Comparison of ENCODE assay signal across 24 cellular contexts in genomic region chr11:36512016-36512415, GRCh38. TPM values are rescaled to one million over a fixed set of nuclear protein-coding genes. Genes with fewer than 3 reads are reported as not detected.
DNase-seq lines count a peak whose midpoint lies in the region; ATAC-seq and TF ChIP-seq lines count a peak whose summit lies in the region.
"Had no signal": no experiment of that assay in that cellular context is flagged by ENCODE, and none has a peak within 500 bp of the region (broad histone marks: within the 10 kb centered on the region; RNA-seq: fewer than 3 reads in every experiment).

No MANE protein-coding gene starts in this region.

- no peak for ATAC-seq in DND-41 (ENCODE audit: insufficient read depth, low read depth)
- ATAC-seq in HG02798 (IDR thresholded peaks at IDR 0.05; ENCODE audit: poor library complexity, unreplicated experiment): no peak
- no peak for ATAC-seq in HG03442 (IDR thresholded peaks at IDR 0.05; ENCODE audit: unreplicated experiment)
- ATAC-seq: activated CD8-positive, alpha-beta memory T cell treated with anti-CD3 and anti-CD28 coated beads, Interleukin-2, amount 10 ng/mL, durations not matched to agents 7 days and 5 days; stimulated activated memory B cell treated with anti-CD40 and anti-IgM and Interleukin-4, amounts not matched to agents 10 μg/mL and 1 μg/mL and 100 μg/mL, for 72 hours had no signal

- H3K27ac ChIP-seq in DND-41 (ENCODE audit: low read length) (no peak overlapping the region), osteoblast (ENCODE audit: low read depth, low read length) (no peak overlapping the region)
- H3K27ac ChIP-seq: vagina had no signal

- H3K4me2 ChIP-seq in DND-41 (ENCODE audit: insufficient read depth, low read length): no peak overlapping the region
- H3K4me2 ChIP-seq in osteoblast (ENCODE audit: insufficient read depth, low read length): no peak overlapping the region

- H3K9me3 ChIP-seq in DND-41 (ENCODE audit: insufficient read depth, low read length, severe bottlenecking) (no peaks in the 10 kb centered on the region), osteoblast (ENCODE audit: low read depth, low read length) (peaks cover 5% of the 10 kb centered on the region)
- H3K9me3 ChIP-seq: vagina had no signal

- no peak for DNase-seq in DND-41
- peak; percentile 16 for DNase-seq in M059J (ENCODE audit: low read depth)
- DNase-seq in epithelial cell of esophagus (ENCODE audit: low read depth): peak; percentile 48
- DNase-seq in osteoblast (ENCODE audit: insufficient read length, low spot score, missing footprints): peak; percentile 30
- no peak for DNase-seq in H4 (ENCODE audit: low spot score)
- DNase-seq: activated CD4-positive, alpha-beta T cell treated with anti-CD3 and anti-CD28 coated beads, Interleukin-2, amount 50 U/mL, for 1 hour; activated CD8-positive, alpha-beta memory T cell treated with anti-CD3 and anti-CD28 coated beads, Interleukin-2, amount 10 ng/mL, durations not matched to agents 7 days and 5 days; activated naive CD4-positive, alpha-beta T cell treated with anti-CD3 and anti-CD28 coated beads for 36 hours; amygdala; CD8-positive, alpha-beta memory T cell; GF-D8; kidney glomerular epithelial cell; mesenchymal stem cell; MV-4-11; NCI-H146; NCI-H2171; NCI-H526 treated with DMSO at 0.1 percent for 48 hours; RPMI8226; spleen; stimulated activated CD4-positive, alpha-beta T cell treated with anti-CD3 and anti-CD28 coated beads, Interleukin-2, amount 100 ng/mL, for 48 hours had no signal

- H3K4me1 ChIP-seq in DND-41 (ENCODE audit: insufficient read depth, low read length) (peaks cover 27% of the 10 kb centered on the region), osteoblast (ENCODE audit: insufficient read depth, low read length) (peaks cover 18% of the 10 kb centered on the region)

- no peaks in the 10 kb centered on the region for H3K27me3 ChIP-seq in DND-41 (ENCODE audit: insufficient read depth, low read length, poor library complexity)
- no peaks in the 10 kb centered on the region for H3K27me3 ChIP-seq in osteoblast (ENCODE audit: insufficient read depth, low read length)
- H3K27me3 ChIP-seq: spleen, vagina had no signal

- peak overlapping the region; percentile 36 for H2AFZ ChIP-seq in DND-41 (ENCODE audit: low read depth, low read length)
- no peak overlapping the region for H2AFZ ChIP-seq in osteoblast (ENCODE audit: low read length)

- H3K36me3 ChIP-seq in DND-41 (ENCODE audit: insufficient read depth, low read length) (peaks cover 5% of the 10 kb centered on the region; the same call in 1 of the 2 replicates), osteoblast (ENCODE audit: insufficient read depth, low read length) (no peaks in the 10 kb centered on the region)
- H3K36me3 ChIP-seq: spleen, vagina had no signal

- peaks cover 28% of the 10 kb centered on the region for H3K79me2 ChIP-seq in DND-41 (ENCODE audit: insufficient read depth, low read length)
- H3K79me2 ChIP-seq in osteoblast (ENCODE audit: insufficient read depth, low read length): peaks cover 23% of the 10 kb centered on the region

- TF ChIP-seq CTCF in DND-41 (IDR thresholded peaks at IDR 0.05; ENCODE audit: borderline replicate concordance, extremely low read depth, low read length, poor library complexity, severe bottlenecking) (no peak), epithelial cell of esophagus (IDR thresholded peaks at IDR 0.05; ENCODE audit: insufficient read depth, low read depth, low read length, missing control alignments) (no peak), osteoblast (IDR thresholded peaks at IDR 0.05; ENCODE audit: extremely low read depth, low read depth, low read length) (no peak)

- no peak overlapping the region for H3K9ac ChIP-seq in DND-41 (ENCODE audit: low read depth, low read length)

- H4K20me1 ChIP-seq in DND-41 (ENCODE audit: insufficient read depth, low read length) (peaks cover 18% of the 10 kb centered on the region), osteoblast (ENCODE audit: insufficient read depth, low read length) (peaks cover 13% of the 10 kb centered on the region)

- H3K4me3 ChIP-seq in DND-41 (ENCODE audit: low read depth in 1 of 2, low read length in 2 of 2): no peak overlapping the region
- H3K4me3 ChIP-seq in epithelial cell of esophagus (ENCODE audit: low read length): no peak overlapping the region
- H3K4me3 ChIP-seq in osteoblast (ENCODE audit: insufficient read depth, low read length): no peak overlapping the region
- H3K4me3 ChIP-seq: vagina had no signal

RNA-seq across cellular contexts. Expression of gene TRAF6, which starts 1.9 kb away (rescaled TPM):
- total RNA-seq in M059J (2014; rRNA removed; shearing (Covaris generic)): 3.2 and 8.4 TPM in 2 replicates
- total RNA-seq in osteoblast: 11.6 and 12.1 TPM in 2 replicates
- 8.8 and 9.1 TPM in 2 replicates for total RNA-seq in H4 (2014; rRNA removed; shearing (Covaris generic))

RNA-seq across cellular contexts. Expression of gene RAG1, which starts 55.8 kb away (rescaled TPM):
- 0.52 and 0.57 TPM in 2 replicates for total RNA-seq in M059J (2014; rRNA removed; shearing (Covaris generic))
- 0.36 and 0.59 TPM in 2 replicates for total RNA-seq in osteoblast
- 0.23 and 0.39 TPM in 2 replicates for total RNA-seq in H4 (2014; rRNA removed; shearing (Covaris generic))

Comparison
In these comparisons a context has a peak if more than half of its experiments do, and no peak if none do; other contexts are left out.
1. DNase-seq: peak in M059J (single experiment), epithelial cell of esophagus (single experiment) and osteoblast (single experiment); none in DND-41 (single experiment) and H4 (single experiment).